11 cellular contexts compared by ENCODE assay signal in the genomic region with DNA sequence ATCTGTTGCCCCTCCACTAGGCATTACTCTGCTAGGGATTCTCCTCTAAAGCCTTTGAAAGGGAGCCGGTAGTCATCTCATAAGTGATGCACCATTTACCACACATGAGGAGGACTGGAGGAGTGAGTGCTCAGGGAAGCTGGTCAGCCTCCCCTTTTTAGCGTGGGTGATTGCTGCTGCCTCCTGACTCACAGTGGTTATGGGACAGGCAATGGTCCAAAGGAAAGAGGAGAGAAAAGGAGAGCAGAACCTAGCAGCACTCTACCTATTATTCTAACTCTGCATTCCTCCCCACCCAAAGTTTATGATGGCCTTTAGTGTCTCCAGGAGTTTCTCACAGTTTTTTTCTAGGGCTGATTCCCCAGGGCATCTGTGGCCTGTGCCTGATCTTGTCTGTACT. TPM values are rescaled to one million over a fixed set of nuclear protein-coding genes. Genes with fewer than 3 reads are reported as not detected.
DNase-seq lines count a peak whose midpoint lies in the region; ATAC-seq and TF ChIP-seq lines count a peak whose summit lies in the region.
"Had no signal": no experiment of that assay in that cellular context is flagged by ENCODE, and none has a peak within 500 bp of the region (broad histone marks: within the 10 kb centered on the region; RNA-seq: fewer than 3 reads in every experiment).

No MANE protein-coding gene starts in this region.

- no peak overlapping the region for H2BK20ac ChIP-seq in IMR-90 (ENCODE audit: low read depth, low read length)

- in situ Hi-C loops in IMR-90 (cut with MboI; ENCODE audit: low sequenced_read_pairs) = no loop called here

- H3K9ac ChIP-seq in IMR-90 (ENCODE audit: low read depth, low read length) = no peak overlapping the region

- H2AK5ac ChIP-seq in IMR-90 (ENCODE audit: low read depth, low read length) = 0 out of 2 replicates have a peak overlapping the region, but pooled peaks have one; percentile 18

- H3K9me3 Mint-ChIP-seq in CD14-positive monocyte = peaks cover 0 to 3% (median 0%) of the 10 kb centered on the region in 7 donors
- peaks cover 3% of the 10 kb centered on the region for H3K9me3 Mint-ChIP-seq in nephron
- no peaks in the 10 kb centered on the region for H3K9me3 Mint-ChIP-seq in T-helper 2 cell treated with Interferon-gamma antibody and Interleukin-4, amounts not matched to agents 5 μg/mL and 100 μg/mL, for 36 hours
- peaks cover 10% of the 10 kb centered on the region for H3K9me3 Mint-ChIP-seq in Caco-2 (ENCODE audit: unreplicated experiment)
- H3K9me3 Mint-ChIP-seq: CD4-positive, alpha-beta T cell had no signal

- intact Hi-C loops in CD14-positive monocyte (cut with micrococcal nuclease) (loop anchor here in 1 of 2 donors (5.0 kb wide), 1 partner anchor 71 kb away; no protein-coding TSS in a partner anchor), IMR-90 (cut with micrococcal nuclease) (no loop called here), Caco-2 (cut with micrococcal nuclease; ENCODE audit: unreplicated experiment) (no loop called here)

- H3K27me3 Mint-ChIP-seq in CD14-positive monocyte (ENCODE audit: low read depth in 3 of 3) = peaks cover 0 to 4% (median 3%) of the 10 kb centered on the region in 3 donors
- no peaks in the 10 kb centered on the region for H3K27me3 Mint-ChIP-seq in nephron (ENCODE audit: low read depth)
- no peaks in the 10 kb centered on the region for H3K27me3 Mint-ChIP-seq in T-helper 2 cell treated with Interferon-gamma antibody and Interleukin-4, amounts not matched to agents 5 μg/mL and 100 μg/mL, for 36 hours (ENCODE audit: low read depth)
- H3K27me3 Mint-ChIP-seq in Caco-2 (ENCODE audit: insufficient read depth, unreplicated experiment) = no peaks in the 10 kb centered on the region
- H3K27me3 Mint-ChIP-seq: CD4-positive, alpha-beta T cell had no signal

- peak overlapping the region; percentile 11; the same call in 1 of the 2 replicates for H3K4ac ChIP-seq in IMR-90 (ENCODE audit: low read depth, low read length)

- peaks cover 46% of the 10 kb centered on the region for H3K4me1 Mint-ChIP-seq in CD14-positive monocyte
- H3K4me1 Mint-ChIP-seq in nephron = peaks cover 44% of the 10 kb centered on the region
- no peaks in the 10 kb centered on the region for H3K4me1 Mint-ChIP-seq in T-helper 2 cell treated with Interferon-gamma antibody and Interleukin-4, amounts not matched to agents 5 μg/mL and 100 μg/mL, for 36 hours (ENCODE audit: low read depth)
- peaks cover 17% of the 10 kb centered on the region for H3K4me1 Mint-ChIP-seq in Caco-2 (ENCODE audit: low read depth, unreplicated experiment)

- no CpG with 5 or more reads among the region's 2 CpGs for WGBS in IMR-90 (ENCODE audit: extremely low coverage in 2 of 2, insufficient read length in 1 of 2), 2 experiments

- H3K36me3 ChIP-seq in IMR-90 (ENCODE audit: control insufficient read depth, insufficient read depth, low read length) = no peaks in the 10 kb centered on the region
- no peaks in the 10 kb centered on the region for H3K36me3 ChIP-seq in Caco-2 (ENCODE audit: control insufficient read depth, insufficient read depth, low read length)

- H3K56ac ChIP-seq in IMR-90 (ENCODE audit: extremely low read depth, insufficient read depth, low read length) = no peak overlapping the region

- no peak overlapping the region for H3K18ac ChIP-seq in IMR-90 (ENCODE audit: low read depth, low read length)

- H3K27ac ChIP-seq in IMR-90 (ENCODE audit: insufficient read depth, low read length) = no peak overlapping the region

- H3K9me3 ChIP-seq in IMR-90 (ENCODE audit: control insufficient read depth, insufficient read depth, low read length) (no peaks in the 10 kb centered on the region), Caco-2 (no peaks in the 10 kb centered on the region)

- peak overlapping the region; percentile 70 for H2AFZ ChIP-seq in IMR-90 (replicated peaks; ENCODE audit: low read length, poor library complexity)

- H4K91ac ChIP-seq in IMR-90 (ENCODE audit: insufficient read depth, low read depth, low read length) = no peak overlapping the region

- H3K23ac ChIP-seq in IMR-90 (ENCODE audit: low read depth, low read length) = no peak overlapping the region

- no peaks in the 10 kb centered on the region for H3K36me3 Mint-ChIP-seq in CD14-positive monocyte
- H3K36me3 Mint-ChIP-seq in nephron (ENCODE audit: low read depth) = no peaks in the 10 kb centered on the region
- H3K36me3 Mint-ChIP-seq in T-helper 2 cell treated with Interferon-gamma antibody and Interleukin-4, amounts not matched to agents 5 μg/mL and 100 μg/mL, for 36 hours (ENCODE audit: low read depth) = no peaks in the 10 kb centered on the region
- no peaks in the 10 kb centered on the region for H3K36me3 Mint-ChIP-seq in Caco-2 (ENCODE audit: insufficient read depth, unreplicated experiment)

- no peak overlapping the region for H2BK5ac ChIP-seq in IMR-90 (ENCODE audit: low read depth, low read length, poor library complexity, severe bottlenecking)

- no peak for TF ChIP-seq RAD21 in IMR-90 (IDR thresholded peaks at IDR 0.05; ENCODE audit: low read length)

- H3K4me3 Mint-ChIP-seq in CD14-positive monocyte = no peak overlapping the region
- peak overlapping the region in 1 of 3 experiments; percentile 45 for H3K4me3 Mint-ChIP-seq in nephron
- no peak overlapping the region for H3K4me3 Mint-ChIP-seq in T-helper 2 cell treated with Interferon-gamma antibody and Interleukin-4, amounts not matched to agents 5 μg/mL and 100 μg/mL, for 36 hours
- H3K4me3 Mint-ChIP-seq in Caco-2 (ENCODE audit: unreplicated experiment) = no peak overlapping the region
- H3K4me3 Mint-ChIP-seq: CD4-positive, alpha-beta T cell had no signal

- TF ChIP-seq CTCF in CD14-positive monocyte (IDR thresholded peaks at IDR 0.05) = no peak
- TF ChIP-seq CTCF in IMR-90 (conservative IDR thresholded peaks at IDR 0.05; ENCODE audit: low read depth, low read length) = no peak
- no peak for TF ChIP-seq CTCF in nephron (IDR thresholded peaks at IDR 0.05; ENCODE audit: unreplicated experiment in 3 of 3)
- no peak for TF ChIP-seq CTCF in Caco-2 (IDR thresholded peaks at IDR 0.05; ENCODE audit: insufficient read depth in 1 of 2, low read depth in 1 of 2, low read length in 1 of 2, severe bottlenecking in 1 of 2, unreplicated experiment in 1 of 2)

- H4K20me1 ChIP-seq in IMR-90 (ENCODE audit: insufficient read depth, low read length) = no peaks in the 10 kb centered on the region

- CTCF ChIA-PET in IMR-90 (lab: Yijun Ruan, JAX) = no interaction called here
- CTCF ChIA-PET in Caco-2 (lab: Charles Lee) = no interaction called here

- H3K27ac Mint-ChIP-seq in CD14-positive monocyte (peak overlapping the region in 6 of 7 donors; percentile 4 to 78 (median 47)), nephron (peak overlapping the region; percentile 74 to 95 (median 78)), Caco-2 (ENCODE audit: unreplicated experiment) (no peak overlapping the region)
- H3K27ac Mint-ChIP-seq in T-helper 2 cell treated with Interferon-gamma antibody and Interleukin-4, amounts not matched to agents 5 μg/mL and 100 μg/mL, for 36 hours = no peak overlapping the region
- H3K27ac Mint-ChIP-seq: CD4-positive, alpha-beta T cell had no signal

- POLR2A ChIA-PET in IMR-90 (lab: Charles Lee; ENCODE audit: unreplicated experiment) (no interaction called here), Caco-2 (lab: Charles Lee) (no interaction called here)

- no peak for DNase-seq in CD14-positive monocyte (ENCODE audit: low spot score)
- peak; percentile 74 for DNase-seq in IMR-90
- DNase-seq in dedifferentiated amniotic fluid mesenchymal stem cell (ENCODE audit: extremely low spot score) = peak; percentile 38
- DNase-seq in T-helper 2 cell treated with Interferon-gamma antibody and Interleukin-4, amounts not matched to agents 5 μg/mL and 100 μg/mL, for 36 hours (ENCODE audit: low spot score) = no peak
- no peak for DNase-seq in SHP77 (lab: John Stamatoyannopoulos, UW)
- DNase-seq in iPS-NIHi7 (ENCODE audit: extremely low spot score) = no peak
- no peak for DNase-seq in Caco-2
- DNase-seq: activated CD8-positive, alpha-beta memory T cell treated with anti-CD3 and anti-CD28 coated beads, Interleukin-2, amount 50 U/mL, for 4 hours; CD4-positive, alpha-beta T cell; NCI-H1694 had no signal

- no peak overlapping the region for H3K4me2 ChIP-seq in IMR-90 (ENCODE audit: low read depth, low read length)

- no peaks in the 10 kb centered on the region for H3K79me1 ChIP-seq in IMR-90 (ENCODE audit: low read depth in 1 of 2, low read length in 2 of 2)

- no TSS peak for BruUV-seq in IMR-90 (replicated peaks; lab: Mats Ljungman, UMichigan)
- no TSS peak for BruUV-seq in Caco-2 (replicated peaks; lab: Mats Ljungman, UMichigan)

- H3K27me3 ChIP-seq in IMR-90 (ENCODE audit: control insufficient read depth, insufficient read depth, low read length) (no peaks in the 10 kb centered on the region), Caco-2 (replicated peaks; ENCODE audit: control insufficient read depth, insufficient read depth, low read length) (no peaks in the 10 kb centered on the region)

- no peak overlapping the region for H3K14ac ChIP-seq in IMR-90 (replicated peaks; ENCODE audit: low read depth, low read length)

- no peak overlapping the region for H4K5ac ChIP-seq in IMR-90 (ENCODE audit: low read depth, low read length)

- dilution Hi-C loops in IMR-90 (cut with HindIII; ENCODE audit: low sequenced_read_pairs, unreplicated experiment) = no loop called here

- no peak overlapping the region for H2AK9ac ChIP-seq in IMR-90 (replicated peaks; ENCODE audit: low read depth, low read length, poor library complexity)

- H3K4me3 ChIP-seq in IMR-90 (ENCODE audit: insufficient read depth, low read depth, low read length) = no peak overlapping the region
- H3K4me3 ChIP-seq in Caco-2 (ENCODE audit: low read depth, low read length) = no peak overlapping the region

- H2BK120ac ChIP-seq in IMR-90 (ENCODE audit: low read depth, low read length) = no peak overlapping the region

- H3K4me1 ChIP-seq in IMR-90 (ENCODE audit: control insufficient read depth, insufficient read depth, low read length) = peaks cover 5% of the 10 kb centered on the region
- no peaks in the 10 kb centered on the region for H3K4me1 ChIP-seq in Caco-2

- no peak overlapping the region for H4K8ac ChIP-seq in IMR-90 (ENCODE audit: low read depth in 2 of 2, low read length in 2 of 2)

- peak; percentile 68 for ATAC-seq in IMR-90 (ENCODE audit: low read depth)

- no peak overlapping the region; the same call in 2 of the 3 replicates for H2BK15ac ChIP-seq in IMR-90 (ENCODE audit: low read depth, low read length)

- H3K9me1 ChIP-seq in IMR-90 (ENCODE audit: insufficient read depth, low read length) = peaks cover 3% of the 10 kb centered on the region; the same call in 1 of the 2 replicates

- TF ChIP-seq POLR2A in IMR-90 (IDR thresholded peaks at IDR 0.05; ENCODE audit: low read depth, low read length) = no peak

TF ChIP-seq in IMR-90, 13 proteins besides CTCF, POLR2A, EP300 and RAD21 (continues in another document):
- TF ChIP-seq MAFK (IDR thresholded peaks at IDR 0.05; ENCODE audit: low read depth, low read length) = no peak
- no peak for TF ChIP-seq MXI1 (IDR thresholded peaks at IDR 0.05; ENCODE audit: borderline replicate concordance, low read depth, low read length)

RNA-seq across cellular contexts. Expression of a gene that starts 36.3 kb away (rescaled TPM):
- polyA plus RNA-seq in CD14-positive monocyte (10 to 100 TPM in 1 of 2 donors, 1 to 10 TPM in 1; 6.4 to 10.1 TPM), IMR-90 (2012; rRNA removed) (10.0 and 14.2 TPM in 2 replicates)
- total RNA-seq in IMR-90 (2012; rRNA removed) (20.8 and 24.2 TPM in 2 replicates), Caco-2 (2022) (70.1 and 88.9 TPM in 2 replicates)
- 2.5 and 2.8 TPM in 2 replicates for polyA plus RNA-seq in IMR-90 (2012; cell fraction: cytosol; rRNA removed)
- 4.8 and 35.5 TPM in 2 replicates for polyA plus RNA-seq in IMR-90 (2012; cell fraction: nucleus; rRNA removed; ENCODE audit: low replicate concordance)

Comparison
In these comparisons a context has a peak if more than half of its experiments do, and no peak if none do; other contexts are left out.
1. DNase-seq: peak in IMR-90 (single experiment) and dedifferentiated amniotic fluid mesenchymal stem cell (single experiment); none in CD14-positive monocyte (single experiment), T-helper 2 cell treated with Interferon-gamma antibody and Interleukin-4, amounts not matched to agents 5 μg/mL and 100 μg/mL, for 36 hours (single experiment), SHP77 (0 of 2), iPS-NIHi7 (single experiment) and Caco-2 (0 of 2).
2. H3K27ac Mint-ChIP-seq: peak in CD14-positive monocyte (6 of 7) and nephron (3 of 3); none in T-helper 2 cell treated with Interferon-gamma antibody and Interleukin-4, amounts not matched to agents 5 μg/mL and 100 μg/mL, for 36 hours (single experiment) and Caco-2 (single experiment).